8 cellular contexts compared by ENCODE assay signal in genomic region chr4:26857278-26858034, GRCh38. TPM values are rescaled to one million over a fixed set of nuclear protein-coding genes. Genes with fewer than 3 reads are reported as not detected.
DNase-seq lines count a peak whose midpoint lies in the region; ATAC-seq and TF ChIP-seq lines count a peak whose summit lies in the region.

No MANE protein-coding gene starts in this region.

- H3F3A ChIP-seq in SU-DHL-6 (ENCODE audit: insufficient read depth), result peaks cover 49% of the 10 kb centered on the region

- no peaks in the 10 kb centered on the region for H3K9me2 ChIP-seq in SU-DHL-6 (replicated peaks; ENCODE audit: insufficient read depth, low read length)

- peak overlapping the region; percentile 94 for H3K27ac ChIP-seq in SU-DHL-6 (ENCODE audit: low read depth, low read length)
- H3K27ac ChIP-seq in cardiac muscle cell, result peak overlapping the region; percentile 51
- H3K27ac ChIP-seq in parathyroid adenoma, result peak overlapping the region; percentile 74
- H3K27ac ChIP-seq in tibial artery, result peak overlapping the region; percentile 83 to 87

- H3K9me3 ChIP-seq in SU-DHL-6 (ENCODE audit: insufficient read depth, low read length), result no peaks in the 10 kb centered on the region
- no peaks in the 10 kb centered on the region for H3K9me3 ChIP-seq in cardiac muscle cell (ENCODE audit: low read depth)
- no peaks in the 10 kb centered on the region for H3K9me3 ChIP-seq in parathyroid adenoma (ENCODE audit: control insufficient read depth, low read length)
- no peaks in the 10 kb centered on the region for H3K9me3 ChIP-seq in tibial artery

- intact Hi-C loops in tibial artery (cut with DNase I; ENCODE audit: low total_unique reads), result no loop called here

- H3K4me1 ChIP-seq in cardiac muscle cell (ENCODE audit: low read depth) (peaks cover under 1% of the 10 kb centered on the region), parathyroid adenoma (peaks cover 7% of the 10 kb centered on the region), tibial artery (peaks cover 0 to 28% (median 19%) of the 10 kb centered on the region in 4 donors)

- H3K27me3 ChIP-seq in SU-DHL-6 (ENCODE audit: low read length) (no peaks in the 10 kb centered on the region), cardiac muscle cell (no peaks in the 10 kb centered on the region), parathyroid adenoma (ENCODE audit: control insufficient read depth, insufficient read depth, low read length) (no peaks in the 10 kb centered on the region), tibial artery (no peaks in the 10 kb centered on the region)

- DNase-seq in NCI-H1092 treated with DMSO at 0.1 percent for 48 hours (lab: John Stamatoyannopoulos, UW) (peak; percentile 88), cardiac muscle cell (ENCODE audit: low read depth in 1 of 2, low spot score in 1 of 2) (peak; percentile 89 to 93), tibial artery (peak; percentile 81 to 94)
- peak; percentile 83 for DNase-seq in activated naive CD8-positive, alpha-beta T cell treated with anti-CD3 and anti-CD28 coated beads, Interleukin-2, amount 50 U/mL, for 16 hours (ENCODE audit: low read depth, low spot score)

- peak overlapping the region; percentile 21 for H2AFZ ChIP-seq in SU-DHL-6 (ENCODE audit: low read depth, low read length, severe bottlenecking)
- H2AFZ ChIP-seq in parathyroid adenoma, result peak overlapping the region; percentile 77

- H3K9ac ChIP-seq in SU-DHL-6 (ENCODE audit: low read length) (peak overlapping the region; percentile 82), parathyroid adenoma (peak overlapping the region; percentile 11)

- ATAC-seq in HG02623 (IDR thresholded peaks at IDR 0.05; ENCODE audit: unreplicated experiment), result peak; percentile 49

- peak overlapping the region; percentile 98 for H3K4me2 ChIP-seq in SU-DHL-6 (ENCODE audit: low read depth, low read length, poor library complexity, severe bottlenecking)
- H3K4me2 ChIP-seq in parathyroid adenoma (ENCODE audit: low read length), result peak overlapping the region; percentile 66

- H3K4me3 ChIP-seq in GM12875 (ENCODE audit: low read depth, low read length) (peak overlapping the region; percentile 89), SU-DHL-6 (ENCODE audit: insufficient read depth, low read length, poor library complexity, severe bottlenecking) (peak overlapping the region; percentile 83), cardiac muscle cell (peak overlapping the region; percentile 78), parathyroid adenoma (ENCODE audit: low read depth, low read length) (peak overlapping the region; percentile 69), tibial artery (peak overlapping the region; percentile 69 to 71)

- H4K20me1 ChIP-seq in SU-DHL-6 (ENCODE audit: low read depth, low read length), result peaks cover 6% of the 10 kb centered on the region

- no peak for TF ChIP-seq CTCF in GM12875 (IDR thresholded peaks at IDR 0.05; ENCODE audit: borderline replicate concordance, insufficient read depth, low read depth, low read length)
- no peak for TF ChIP-seq CTCF in SU-DHL-6 (IDR thresholded peaks at IDR 0.05; ENCODE audit: insufficient read depth, low read length, poor library complexity, severe bottlenecking)
- no peak for TF ChIP-seq CTCF in cardiac muscle cell (IDR thresholded peaks at IDR 0.05; ENCODE audit: low read depth, low read length)
- TF ChIP-seq CTCF in parathyroid adenoma (IDR thresholded peaks at IDR 0.05), result no peak
- TF ChIP-seq CTCF in tibial artery (IDR thresholded peaks at IDR 0.05), result peak in 1 of 2 experiments; percentile 18

- H3K79me2 ChIP-seq in SU-DHL-6 (ENCODE audit: insufficient read depth, low read length) (peaks cover 36% of the 10 kb centered on the region), parathyroid adenoma (no peaks in the 10 kb centered on the region)

- H3K36me3 ChIP-seq in SU-DHL-6 (ENCODE audit: low read length) (no peaks in the 10 kb centered on the region), cardiac muscle cell (no peaks in the 10 kb centered on the region), parathyroid adenoma (ENCODE audit: control insufficient read depth, insufficient read depth, low read length) (no peaks in the 10 kb centered on the region), tibial artery (no peaks in the 10 kb centered on the region)

RNA-seq across cellular contexts. Expression of gene STIM2, which starts 3.2 kb away (rescaled TPM):
- total RNA-seq in cardiac muscle cell, result 25.9 and 33.9 TPM in 2 replicates
- 27.3 and 35.2 TPM in 2 replicates for polyA plus RNA-seq in cardiac muscle cell

Comparison
In these comparisons a context has a peak if more than half of its experiments do, and no peak if none do; other contexts are left out.
1. Peak in every context shown above with its lines: DNase-seq, ATAC-seq, H3K4me3 ChIP-seq and H3K27ac ChIP-seq.